14 cellular contexts compared by ENCODE assay signal in genomic region chr11:67278939-67279588, GRCh38. TPM values are rescaled to one million over a fixed set of nuclear protein-coding genes. Genes with fewer than 3 reads are reported as not detected.
DNase-seq lines count a peak whose midpoint lies in the region; ATAC-seq and TF ChIP-seq lines count a peak whose summit lies in the region.
"Had no signal": no experiment of that assay in that cellular context is flagged by ENCODE, and none has a peak within 500 bp of the region (broad histone marks: within the 10 kb centered on the region; RNA-seq: fewer than 3 reads in every experiment).

No MANE protein-coding gene starts in this region.

- H3K27me3 Mint-ChIP-seq in activated naive CD8-positive, alpha-beta T cell treated with anti-CD3 and anti-CD28 coated beads for 36 hours: no peaks in the 10 kb centered on the region
- no peaks in the 10 kb centered on the region for H3K27me3 Mint-ChIP-seq in H9 (ENCODE audit: low read depth)
- H3K27me3 Mint-ChIP-seq: progenitor cell of endocrine pancreas had no signal

- no peaks in the 10 kb centered on the region for H4K20me1 ChIP-seq in H9 (ENCODE audit: control insufficient read depth, insufficient read depth, insufficient read length)

- TF ChIP-seq POLR2A in upper lobe of left lung (IDR thresholded peaks at IDR 0.05): no peak

- TF ChIP-seq CTCF in upper lobe of left lung (IDR thresholded peaks at IDR 0.05) (no peak), H9 (conservative IDR thresholded peaks at IDR 0.05) (no peak)

- H3K4me3 Mint-ChIP-seq in activated naive CD8-positive, alpha-beta T cell treated with anti-CD3 and anti-CD28 coated beads for 36 hours: peak overlapping the region; percentile 51
- no peak overlapping the region for H3K4me3 Mint-ChIP-seq in H9

- H3K27ac ChIP-seq in mucosa of rectum (ENCODE audit: low read depth in 2 of 2, low read length in 2 of 2) (peak overlapping the region; percentile 90 to 97), upper lobe of left lung (peak overlapping the region; percentile 92 to 99 (median 97)), H9 (ENCODE audit: insufficient read length, low read depth, low read length) (no peak overlapping the region)
- H3K27ac ChIP-seq: GM23248 had no signal

- peaks cover 42 to 50% of the 10 kb centered on the region in 2 donors for H3K4me1 ChIP-seq in mucosa of rectum (ENCODE audit: control insufficient read depth in 2 of 2, insufficient read depth in 2 of 2, low read length in 2 of 2)
- peaks cover 56 to 82% (median 69%) of the 10 kb centered on the region in 4 donors for H3K4me1 ChIP-seq in upper lobe of left lung
- peaks cover 2% of the 10 kb centered on the region; the same call in 1 of the 2 replicates for H3K4me1 ChIP-seq in H9 (ENCODE audit: insufficient read depth, low read length)

- H4K5ac ChIP-seq in H9 (ENCODE audit: insufficient read length, low read depth, low read length): no peak overlapping the region

- H2BK120ac ChIP-seq in H9 (ENCODE audit: low read depth, low read length, poor library complexity, severe bottlenecking): no peak overlapping the region

- H4K91ac ChIP-seq in H9 (ENCODE audit: insufficient read length, low read depth, low read length): no peak overlapping the region

- peak overlapping the region; percentile 99 for H3K27ac Mint-ChIP-seq in activated naive CD8-positive, alpha-beta T cell treated with anti-CD3 and anti-CD28 coated beads for 36 hours
- H3K27ac Mint-ChIP-seq in H9: no peak overlapping the region
- H3K27ac Mint-ChIP-seq: progenitor cell of endocrine pancreas had no signal

- H3T11ph ChIP-seq in H9 (ENCODE audit: low read length): no peak overlapping the region

- intact Hi-C loops in Right ventricle myocardium inferior (cut with DNase I) (no loop called here), left ventricle myocardium superior (cut with micrococcal nuclease) (no loop called here)

- no peaks in the 10 kb centered on the region for H3K79me1 ChIP-seq in H9 (ENCODE audit: insufficient read depth, low read depth, low read length, poor library complexity, severe bottlenecking)

- ATAC-seq in Right ventricle myocardium inferior: no peak
- ATAC-seq in left ventricle myocardium superior: no peak
- ATAC-seq in upper lobe of left lung (ENCODE audit: low FRiP score in 2 of 2): no peak

- no peak overlapping the region for H3K4ac ChIP-seq in H9 (ENCODE audit: low read depth, low read length)

- no peak overlapping the region for H3K18ac ChIP-seq in H9 (ENCODE audit: insufficient read length, low read depth, low read length)

- WGBS in upper lobe of left lung, 2 donors: 83 to 95% methylated on average over 8 to 13 of the region's 14 CpGs
- WGBS in H9 (ENCODE audit: extremely low coverage, insufficient read length, low lambda C conversion rate): no CpG with 5 or more reads among the region's 14 CpGs

- no peak overlapping the region for H3K4me2 ChIP-seq in H9 (ENCODE audit: insufficient read depth, insufficient read length, low read length)
- H3K4me2 ChIP-seq: SK-N-SH had no signal

- H3K36me3 ChIP-seq in mucosa of rectum (ENCODE audit: control insufficient read depth in 2 of 2, insufficient read depth in 2 of 2, low read length in 2 of 2) (peaks cover 50 to 54% of the 10 kb centered on the region in 2 donors), upper lobe of left lung (peaks cover 42 to 64% (median 55%) of the 10 kb centered on the region in 4 donors)

- H3K36me3 Mint-ChIP-seq in activated naive CD8-positive, alpha-beta T cell treated with anti-CD3 and anti-CD28 coated beads for 36 hours: peaks cover 38% of the 10 kb centered on the region
- H3K36me3 Mint-ChIP-seq in H9 (ENCODE audit: insufficient read depth in 1 of 3, low read depth in 3 of 3): peaks cover 17 to 50% (median 48%) of the 10 kb centered on the region in 3 experiments; a peak in 6 of 7 replicates

- H4K8ac ChIP-seq in H9 (replicated peaks; ENCODE audit: insufficient read length, low read depth, low read length): no peak overlapping the region

- no peak overlapping the region for H2BK12ac ChIP-seq in H9 (ENCODE audit: insufficient read length, low read depth, low read length)

- no peak overlapping the region for H3K14ac ChIP-seq in H9 (ENCODE audit: insufficient read depth, low read length)

- H3K9me3 Mint-ChIP-seq in activated naive CD8-positive, alpha-beta T cell treated with anti-CD3 and anti-CD28 coated beads for 36 hours: no peaks in the 10 kb centered on the region
- no peaks in the 10 kb centered on the region for H3K9me3 Mint-ChIP-seq in H9

- no peak overlapping the region for H3K9ac ChIP-seq in mucosa of rectum (ENCODE audit: low read depth in 1 of 2, low read length in 2 of 2)
- no peak overlapping the region for H3K9ac ChIP-seq in H9 (ENCODE audit: extremely low read depth, insufficient read length, low read length)
- H3K9ac ChIP-seq: GM23248, SK-N-SH had no signal

- H2BK20ac ChIP-seq in H9 (ENCODE audit: low read depth, low read length, poor library complexity, severe bottlenecking): no peak overlapping the region

- DNase-seq in Right ventricle myocardium inferior (ENCODE audit: missing footprints) (peak; percentile 44), left ventricle myocardium superior (no peak), upper lobe of left lung (peak; percentile 21 to 44), NCI-H1417 treated with DMSO at 0.1 percent for 48 hours (lab: John Stamatoyannopoulos, UW) (no peak), H9 (no peak), CD1c-positive myeloid dendritic cell (ENCODE audit: extremely low spot score) (no peak)
- no peak for DNase-seq in activated naive CD8-positive, alpha-beta T cell treated with anti-CD3 and anti-CD28 coated beads for 36 hours
- DNase-seq: caudate nucleus, GM23248, kidney glomerular epithelial cell, NCI-H524, SK-N-SH had no signal

- H2AFZ ChIP-seq in H9 (ENCODE audit: low read length): no peak overlapping the region
- H2AFZ ChIP-seq: GM23248 had no signal

- peaks cover 41% of the 10 kb centered on the region for H3K4me1 Mint-ChIP-seq in activated naive CD8-positive, alpha-beta T cell treated with anti-CD3 and anti-CD28 coated beads for 36 hours
- peaks cover 14 to 23% of the 10 kb centered on the region in 2 experiments for H3K4me1 Mint-ChIP-seq in H9

- H3K9me3 ChIP-seq in mucosa of rectum (ENCODE audit: control insufficient read depth in 2 of 2, low read length in 2 of 2): no peaks in the 10 kb centered on the region
- H3K9me3 ChIP-seq in upper lobe of left lung: no peaks in the 10 kb centered on the region
- no peaks in the 10 kb centered on the region for H3K9me3 ChIP-seq in H9 (ENCODE audit: control insufficient read depth, low read depth, low read length)
- H3K9me3 ChIP-seq: SK-N-SH had no signal

- no peak overlapping the region for H2BK5ac ChIP-seq in H9 (ENCODE audit: insufficient read length, low read length)

- no peaks in the 10 kb centered on the region for H3K23me2 ChIP-seq in H9 (ENCODE audit: insufficient read length, low read depth, low read length, poor library complexity, severe bottlenecking)

- no peak overlapping the region for H2AK5ac ChIP-seq in H9 (ENCODE audit: insufficient read length, low read length)

- no peak overlapping the region for H3K56ac ChIP-seq in H9 (ENCODE audit: insufficient read length, low read depth, low read length)

- TF ChIP-seq EP300 in upper lobe of left lung (IDR thresholded peaks at IDR 0.05): no peak

- H2BK15ac ChIP-seq in H9 (ENCODE audit: low read depth, low read length): no peak overlapping the region

- no peak overlapping the region for H3K23ac ChIP-seq in H9 (ENCODE audit: insufficient read length, low read depth, low read length)

- H3K79me2 ChIP-seq in H9 (ENCODE audit: insufficient read depth, low read length): no peaks in the 10 kb centered on the region; the same call in 1 of the 2 replicates

- H3K4me3 ChIP-seq in mucosa of rectum (ENCODE audit: low read length in 2 of 2) (no peak overlapping the region), upper lobe of left lung (no peak overlapping the region)
- H3K4me3 ChIP-seq: GM23248 had no signal

- H3K27me3 ChIP-seq in mucosa of rectum (ENCODE audit: control insufficient read depth in 2 of 2, insufficient read depth in 2 of 2, low read length in 2 of 2) (no peaks in the 10 kb centered on the region), upper lobe of left lung (no peaks in the 10 kb centered on the region), H9 (ENCODE audit: insufficient read depth, low read length) (no peaks in the 10 kb centered on the region)

RNA-seq across cellular contexts. Expression of gene ANKRD13D, which starts 10.0 kb away (rescaled TPM):
- total RNA-seq in Right ventricle myocardium inferior (15.2 TPM), left ventricle myocardium superior (13.1 TPM), upper lobe of left lung (100 to 1,000 TPM in 2 of 6 donors, 10 to 100 TPM in 4; 47.4 to 221 (median 78.3) TPM), H9 (2021) (40.9 and 42.1 TPM in 2 replicates)
- 10 to 100 TPM; 52.0 to 55.7 TPM for total RNA-seq in activated naive CD8-positive, alpha-beta T cell treated with anti-CD3 and anti-CD28 coated beads for 36 hours

RNA-seq across cellular contexts. Expression of gene GRK2, which starts 12.8 kb away (rescaled TPM):
- total RNA-seq in Right ventricle myocardium inferior (54.1 TPM), left ventricle myocardium superior (56.8 TPM), upper lobe of left lung (100 to 1,000 TPM in 4 of 6 donors, 10 to 100 TPM in 2; 76.9 to 232 (median 117) TPM), H9 (2021) (55.5 and 56.3 TPM in 2 replicates)
- total RNA-seq in activated naive CD8-positive, alpha-beta T cell treated with anti-CD3 and anti-CD28 coated beads for 36 hours: 100 to 1,000 TPM; 211 to 219 TPM

RNA-seq across cellular contexts. Expression of gene SSH3, which starts 24.3 kb away (rescaled TPM):
- total RNA-seq in Right ventricle myocardium inferior (15.8 TPM), left ventricle myocardium superior (18.7 TPM), upper lobe of left lung (10 to 100 TPM; 35.9 to 99.2 (median 53.8) TPM), H9 (2021) (42.2 and 44.2 TPM in 2 replicates)
- 1 to 10 TPM; 4.6 to 4.7 TPM for total RNA-seq in activated naive CD8-positive, alpha-beta T cell treated with anti-CD3 and anti-CD28 coated beads for 36 hours

Comparison
In these comparisons a context has a peak if more than half of its experiments do, and no peak if none do; other contexts are left out.
1. DNase-seq: peak in Right ventricle myocardium inferior (single experiment) and upper lobe of left lung (2 of 2); none in left ventricle myocardium superior (single experiment), activated naive CD8-positive, alpha-beta T cell treated with anti-CD3 and anti-CD28 coated beads for 36 hours (single experiment), NCI-H1417 treated with DMSO at 0.1 percent for 48 hours (single experiment), H9 (single experiment) and CD1c-positive myeloid dendritic cell (single experiment).